9 cellular contexts compared by ENCODE assay signal in genomic region chr3:102006812-102007485, GRCh38.
DNase-seq lines count a peak whose midpoint lies in the region; ATAC-seq, FAIRE-seq and TF ChIP-seq lines count a peak whose summit lies in the region.
"Had no signal": no experiment of that assay in that cellular context is flagged by ENCODE, and none has a peak within 500 bp of the region (broad histone marks: within the 10 kb centered on the region; RNA-seq: fewer than 3 reads in every experiment).

No MANE protein-coding gene starts in this region.

- no peak for TF ChIP-seq CTCF in endothelial cell of umbilical vein (IDR thresholded peaks at IDR 0.05; ENCODE audit: extremely low read depth in 1 of 2, insufficient read depth in 1 of 2, low read depth in 1 of 2, low read length in 2 of 2)

- TSS peak; percentile 40 for BruUV-seq in endothelial cell of umbilical vein (replicated peaks; lab: Mats Ljungman, UMichigan)

- peaks cover 18% of the 10 kb centered on the region for H3K4me1 ChIP-seq in endothelial cell of umbilical vein (ENCODE audit: control insufficient read depth, extremely low read depth, insufficient read depth, low read length)

- H3K4me2 ChIP-seq in endothelial cell of umbilical vein (ENCODE audit: insufficient read depth, low read length): peak overlapping the region; percentile 68

- H4K20me1 ChIP-seq in endothelial cell of umbilical vein (replicated peaks; ENCODE audit: control insufficient read depth, extremely low read depth, insufficient read depth, low read length): no peaks in the 10 kb centered on the region

- peak overlapping the region; percentile 69 for H3K27ac ChIP-seq in endothelial cell of umbilical vein (ENCODE audit: insufficient read depth, low read depth, low read length)

- CTCF ChIA-PET in endothelial cell of umbilical vein (lab: Charles Lee): interaction anchor here (0.6 to 1.5 kb wide), 13 partner anchors 8 to 222 kb away, joined by 3 to 16 read pairs (median 3); partner anchors contain the start of gene NFKBIZ

- H3K9me3 ChIP-seq in endothelial cell of umbilical vein (replicated peaks; ENCODE audit: control insufficient read depth, insufficient read depth, low read length): no peaks in the 10 kb centered on the region

- no peak for ATAC-seq in HG02884 (IDR thresholded peaks at IDR 0.05; ENCODE audit: unreplicated experiment)

- intact Hi-C loops in endothelial cell of umbilical vein (cut with micrococcal nuclease): loop anchor here (5.0 kb wide), 2 partner anchors 155 to 220 kb away; no protein-coding TSS in a partner anchor

- peak; percentile 91 for DNase-seq in DMS79 (lab: John Stamatoyannopoulos, UW)
- DNase-seq in NCI-H2107 treated with DMSO at 0.1 percent for 48 hours (lab: John Stamatoyannopoulos, UW; ENCODE audit: unreplicated experiment): peak; percentile 61
- peak; percentile 87 for DNase-seq in endothelial cell of umbilical vein (ENCODE audit: low read depth, low spot score)
- DNase-seq in non-pigmented ciliary epithelial cell (ENCODE audit: low read depth): peak; percentile 98
- DNase-seq in SW 1271 (lab: John Stamatoyannopoulos, UW): no peak
- DNase-seq in activated naive CD4-positive, alpha-beta T cell treated with Interleukin-2 at 50 U/mL for 16 hours: no peak
- no peak for DNase-seq in activated T-cell treated with anti-CD3 and anti-CD28 coated beads for 4 hours
- DNase-seq: NCI-H146 had no signal

- H3K9me1 ChIP-seq in endothelial cell of umbilical vein (replicated peaks; ENCODE audit: control insufficient read depth, extremely low read depth, insufficient read depth, low read length): no peaks in the 10 kb centered on the region

- peak overlapping the region in 1 of 3 experiments; percentile 11 for H3K4me3 ChIP-seq in endothelial cell of umbilical vein (replicated peaks in 1 of 3; ENCODE audit: insufficient read depth in 1 of 3, low read depth in 1 of 3, low read length in 3 of 3)

- no peak for TF ChIP-seq POLR2A in endothelial cell of umbilical vein (IDR thresholded peaks at IDR 0.05; ENCODE audit: low read depth, low read length)

- peak overlapping the region; percentile 54 for H2AFZ ChIP-seq in endothelial cell of umbilical vein (ENCODE audit: low read depth, low read length)

- dilution Hi-C loops in endothelial cell of umbilical vein (cut with MboI; ENCODE audit: extremely low pct_ligation_motif_present, low sequenced_read_pairs): no loop called here

- no peaks in the 10 kb centered on the region for H3K27me3 ChIP-seq in endothelial cell of umbilical vein (ENCODE audit: control insufficient read depth in 2 of 2, insufficient read depth in 2 of 2, low read length in 2 of 2)

- H3K79me2 ChIP-seq in endothelial cell of umbilical vein (ENCODE audit: control insufficient read depth, insufficient read depth, low read length): no peaks in the 10 kb centered on the region

- FAIRE-seq in endothelial cell of umbilical vein (lab: Jason Lieb, UNC): peak; percentile 98

- peak overlapping the region; percentile 38 for H3K9ac ChIP-seq in endothelial cell of umbilical vein (replicated peaks; ENCODE audit: extremely low read depth, insufficient read depth, low read length)

- POLR2A ChIA-PET in endothelial cell of umbilical vein (lab: Charles Lee): interaction anchor here (1.5 kb wide), 1 partner anchor 157 kb away, joined by 11 read pairs; the partner anchor contains the start of gene NFKBIZ

- no peaks in the 10 kb centered on the region for H3K36me3 ChIP-seq in endothelial cell of umbilical vein (ENCODE audit: control insufficient read depth in 2 of 2, extremely low read depth in 1 of 2, insufficient read depth in 2 of 2, low read length in 2 of 2)

TF ChIP-seq in endothelial cell of umbilical vein, 7 proteins besides CTCF, POLR2A, EP300 and RAD21:
- TF ChIP-seq MYC (IDR thresholded peaks at IDR 0.05; ENCODE audit: low read depth, low read length) (no peak), POLR2AphosphoS5 (IDR thresholded peaks at IDR 0.05; ENCODE audit: insufficient read depth, low read depth, low read length) (no peak), JUN (IDR thresholded peaks at IDR 0.05; ENCODE audit: borderline replicate concordance, insufficient read depth, insufficient read length, low read depth) (no peak), GATA2 (IDR thresholded peaks at IDR 0.05; ENCODE audit: insufficient read depth, insufficient read length, low read depth, low read length) (peak; percentile 41), FOS (IDR thresholded peaks at IDR 0.05; ENCODE audit: borderline replicate concordance, insufficient read depth, low read length) (peak; percentile 41), EZH2 (IDR thresholded peaks at IDR 0.05; ENCODE audit: borderline replicate concordance, low read depth, low read length, severe bottlenecking) (no peak)
- TF ChIP-seq, protein P1, sequence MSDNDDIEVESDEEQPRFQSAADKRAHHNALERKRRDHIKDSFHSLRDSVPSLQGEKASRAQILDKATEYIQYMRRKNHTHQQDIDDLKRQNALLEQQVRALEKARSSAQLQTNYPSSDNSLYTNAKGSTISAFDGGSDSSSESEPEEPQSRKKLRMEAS (IDR thresholded peaks at IDR 0.05; ENCODE audit: insufficient read depth, insufficient read length): no peak

Comparison
In these comparisons a context has a peak if more than half of its experiments do, and no peak if none do; other contexts are left out.
1. DNase-seq: peak in DMS79 (single experiment), NCI-H2107 treated with DMSO at 0.1 percent for 48 hours (single experiment), endothelial cell of umbilical vein (single experiment) and non-pigmented ciliary epithelial cell (single experiment); none in SW 1271 (0 of 2), activated naive CD4-positive, alpha-beta T cell treated with Interleukin-2 at 50 U/mL for 16 hours (single experiment) and activated T-cell treated with anti-CD3 and anti-CD28 coated beads for 4 hours (single experiment).